18 cellular contexts compared by ENCODE assay signal in genomic region chr15:90408657-90409056, GRCh38. TPM values are rescaled to one million over a fixed set of nuclear protein-coding genes. Genes with fewer than 3 reads are reported as not detected.
DNase-seq lines count a peak whose midpoint lies in the region; TF ChIP-seq lines count a peak whose summit lies in the region.
"Had no signal": no experiment of that assay in that cellular context is flagged by ENCODE, and none has a peak within 500 bp of the region (broad histone marks: within the 10 kb centered on the region; RNA-seq: fewer than 3 reads in every experiment).

No MANE protein-coding gene starts in this region.

- H3K18ac ChIP-seq in mesenchymal stem cell (ENCODE audit: low read depth in 1 of 2, low read length in 2 of 2) = no peak overlapping the region
- H3K18ac ChIP-seq in mesendoderm (ENCODE audit: low read length) = no peak overlapping the region

- H3K4me1 ChIP-seq in GM23248 (ENCODE audit: insufficient read depth) = peaks cover 68% of the 10 kb centered on the region
- H3K4me1 ChIP-seq in mesenchymal stem cell (ENCODE audit: control insufficient read depth, insufficient read depth, low read depth, low read length) = peaks cover 9% of the 10 kb centered on the region
- peaks cover 5 to 78% (median 42%) of the 10 kb centered on the region in 4 donors for H3K4me1 ChIP-seq in tibial nerve
- H3K4me1 ChIP-seq in mesendoderm (ENCODE audit: control insufficient read depth, low read depth, low read length) = peaks cover 16% of the 10 kb centered on the region

- H3K4me3 ChIP-seq in GM23248 = no peak overlapping the region
- H3K4me3 ChIP-seq in mesenchymal stem cell (ENCODE audit: insufficient read depth in 1 of 2, low read depth in 1 of 2, low read length in 2 of 2) = no peak overlapping the region
- no peak overlapping the region for H3K4me3 ChIP-seq in tibial nerve
- H3K4me3 ChIP-seq in mesendoderm (ENCODE audit: low read length) = no peak overlapping the region
- H3K4me3 ChIP-seq: BLaER1, hepatocyte had no signal

- no peaks in the 10 kb centered on the region for H3K27me3 ChIP-seq in GM23248 (replicated peaks; ENCODE audit: insufficient read depth)
- H3K27me3 ChIP-seq in mesenchymal stem cell (ENCODE audit: control insufficient read depth in 1 of 2, insufficient read depth in 1 of 2, low read length in 2 of 2) = no peaks in the 10 kb centered on the region
- no peaks in the 10 kb centered on the region for H3K27me3 ChIP-seq in tibial nerve
- no peaks in the 10 kb centered on the region for H3K27me3 ChIP-seq in mesendoderm (ENCODE audit: insufficient read depth, low read length, poor library complexity)
- H3K27me3 ChIP-seq: BLaER1, hepatocyte had no signal

- no peak for TF ChIP-seq EP300 in tibial nerve (IDR thresholded peaks at IDR 0.05)

- no peak overlapping the region for H2BK15ac ChIP-seq in mesenchymal stem cell (ENCODE audit: low read depth, poor library complexity, severe bottlenecking)
- H2BK15ac ChIP-seq in mesendoderm (replicated peaks; ENCODE audit: low read depth) = no peak overlapping the region

- H2BK5ac ChIP-seq in mesenchymal stem cell (ENCODE audit: low read depth, low read length, poor library complexity, severe bottlenecking) (no peak overlapping the region), mesendoderm (ENCODE audit: low read length) (no peak overlapping the region)

- no peak for TF ChIP-seq POLR2A in tibial nerve (IDR thresholded peaks at IDR 0.05)

- no peak overlapping the region for H3K23ac ChIP-seq in mesenchymal stem cell (ENCODE audit: low read length in 2 of 2)
- no peak overlapping the region for H3K23ac ChIP-seq in mesendoderm (ENCODE audit: low read length)

- H4K20me1 ChIP-seq in GM23248 (ENCODE audit: insufficient read depth) = no peaks in the 10 kb centered on the region; the same call in 1 of the 2 replicates

- H3K27ac Mint-ChIP-seq in activated T-helper 2 cell treated with anti-CD3 and anti-CD28 coated beads, Interferon-gamma antibody, Interleukin-2, Interleukin-4, amounts not matched to agents 10 μg/mL and 5 μg/mL and 100 μg/mL, durations not matched to agents 14 hours and 24 hours and 36 hours = peak overlapping the region; percentile 72
- H3K27ac Mint-ChIP-seq: endodermal cell had no signal

- H3K4ac ChIP-seq in mesenchymal stem cell (ENCODE audit: low read depth in 1 of 2, low read length in 2 of 2) (no peak overlapping the region), mesendoderm (ENCODE audit: low read depth, low read length) (no peak overlapping the region)

- H3K36me3 ChIP-seq in GM23248 (ENCODE audit: low read depth) (no peaks in the 10 kb centered on the region), mesenchymal stem cell (ENCODE audit: control insufficient read depth in 1 of 2, insufficient read depth in 2 of 2, low read depth in 1 of 2, low read length in 2 of 2) (peaks cover 3% of the 10 kb centered on the region in 2 experiments), tibial nerve (peaks cover 0 to 4% (median 0%) of the 10 kb centered on the region in 3 donors), mesendoderm (ENCODE audit: control insufficient read depth, insufficient read depth, low read length) (no peaks in the 10 kb centered on the region)

- H3K4me3 Mint-ChIP-seq in activated T-helper 2 cell treated with anti-CD3 and anti-CD28 coated beads, Interferon-gamma antibody, Interleukin-2, Interleukin-4, amounts not matched to agents 10 μg/mL and 5 μg/mL and 100 μg/mL, durations not matched to agents 14 hours and 24 hours and 36 hours (ENCODE audit: low read depth) = no peak overlapping the region
- H3K4me3 Mint-ChIP-seq: endodermal cell, neural crest cell had no signal

- H4K5ac ChIP-seq in mesendoderm (ENCODE audit: low read length) = no peak overlapping the region

- H3K14ac ChIP-seq in mesenchymal stem cell (ENCODE audit: low read length in 2 of 2) = no peak overlapping the region

- H3K27me3 Mint-ChIP-seq in activated T-helper 2 cell treated with anti-CD3 and anti-CD28 coated beads, Interferon-gamma antibody, Interleukin-2, Interleukin-4, amounts not matched to agents 10 μg/mL and 5 μg/mL and 100 μg/mL, durations not matched to agents 14 hours and 24 hours and 36 hours (ENCODE audit: low read depth) = no peaks in the 10 kb centered on the region
- H3K27me3 Mint-ChIP-seq: T-cell had no signal

- H3K9me3 ChIP-seq in GM23248 (ENCODE audit: low read depth) = no peaks in the 10 kb centered on the region
- no peaks in the 10 kb centered on the region for H3K9me3 ChIP-seq in mesenchymal stem cell (ENCODE audit: control insufficient read depth, low read length)
- no peaks in the 10 kb centered on the region for H3K9me3 ChIP-seq in tibial nerve

- H3K27ac ChIP-seq in GM23248 = no peak overlapping the region; the same call in 1 of the 2 replicates
- H3K27ac ChIP-seq in mesenchymal stem cell (ENCODE audit: low read length, poor library complexity, severe bottlenecking) = no peak overlapping the region
- H3K27ac ChIP-seq in tibial nerve = peak overlapping the region in 3 of 4 donors; percentile 9 to 93 (median 42)
- H3K27ac ChIP-seq in mesendoderm (ENCODE audit: low read depth, low read length) = no peak overlapping the region
- H3K27ac ChIP-seq: BLaER1, VCaP had no signal

- H3K56ac ChIP-seq in mesendoderm (ENCODE audit: low read length) = no peak overlapping the region

- H3K9ac ChIP-seq in GM23248 = no peak overlapping the region
- H3K9ac ChIP-seq in mesenchymal stem cell (ENCODE audit: low read length) = no peak overlapping the region
- no peak overlapping the region for H3K9ac ChIP-seq in mesendoderm (ENCODE audit: low read length)
- H3K9ac ChIP-seq: BLaER1 had no signal

- H3K4me2 ChIP-seq in GM23248 (ENCODE audit: unreplicated experiment) (peak overlapping the region; percentile 60), mesenchymal stem cell (ENCODE audit: low read length, poor library complexity, severe bottlenecking) (no peak overlapping the region), mesendoderm (ENCODE audit: low read length) (no peak overlapping the region)
- H3K4me2 ChIP-seq: BLaER1 had no signal

- H4K8ac ChIP-seq in mesenchymal stem cell (ENCODE audit: low read length) (no peak overlapping the region), mesendoderm (ENCODE audit: low read depth, low read length) (no peak overlapping the region)

- H3K79me2 ChIP-seq in GM23248 (ENCODE audit: insufficient read depth) (peaks cover 100% of the 10 kb centered on the region), mesendoderm (ENCODE audit: control insufficient read depth, insufficient read depth, low read length) (peaks cover 38% of the 10 kb centered on the region)

- peaks cover 39% of the 10 kb centered on the region for H3K36me3 Mint-ChIP-seq in activated T-helper 2 cell treated with anti-CD3 and anti-CD28 coated beads, Interferon-gamma antibody, Interleukin-2, Interleukin-4, amounts not matched to agents 10 μg/mL and 5 μg/mL and 100 μg/mL, durations not matched to agents 14 hours and 24 hours and 36 hours (ENCODE audit: low read depth)

- H3K79me1 ChIP-seq in mesenchymal stem cell (replicated peaks; ENCODE audit: low read length, poor library complexity, severe bottlenecking) (no peaks in the 10 kb centered on the region), mesendoderm (ENCODE audit: low read length) (no peaks in the 10 kb centered on the region)

- H3K9me3 Mint-ChIP-seq in activated T-helper 2 cell treated with anti-CD3 and anti-CD28 coated beads, Interferon-gamma antibody, Interleukin-2, Interleukin-4, amounts not matched to agents 10 μg/mL and 5 μg/mL and 100 μg/mL, durations not matched to agents 14 hours and 24 hours and 36 hours = peaks cover 12% of the 10 kb centered on the region

- H2BK12ac ChIP-seq in mesenchymal stem cell (ENCODE audit: low read length in 2 of 2) = no peak overlapping the region

- no peak for TF ChIP-seq CTCF in tibial nerve (IDR thresholded peaks at IDR 0.05)

- intact Hi-C loops in activated T-helper 2 cell treated with anti-CD3 and anti-CD28 coated beads, Interferon-gamma antibody, Interleukin-2, Interleukin-4, amounts not matched to agents 10 μg/mL and 5 μg/mL and 100 μg/mL, durations not matched to agents 14 hours and 24 hours and 36 hours (cut with micrococcal nuclease) = loop anchor here (1.0 to 5.0 kb wide), 4 partner anchors 8 to 101 kb away; no protein-coding TSS in a partner anchor

- H4K91ac ChIP-seq in mesenchymal stem cell (ENCODE audit: low read length) = peak overlapping the region; percentile 52

- in situ Hi-C loops in GM23248 (cut with MboI) = no loop called here

- H2AFZ ChIP-seq in GM23248 (no peak overlapping the region), mesenchymal stem cell (ENCODE audit: low read depth, low read length) (no peak overlapping the region)
- H2AFZ ChIP-seq: hepatocyte had no signal

- H2AK5ac ChIP-seq in mesenchymal stem cell (ENCODE audit: low read length, severe bottlenecking) (no peak overlapping the region), mesendoderm (ENCODE audit: low read length) (no peak overlapping the region)

- H3K9me2 ChIP-seq in GM23248 (ENCODE audit: insufficient read depth) = no peaks in the 10 kb centered on the region

- H2BK120ac ChIP-seq in mesenchymal stem cell (ENCODE audit: low read depth, low read length) (no peak overlapping the region), mesendoderm (ENCODE audit: low read depth, low read length) (no peak overlapping the region)

- 74 to 76% methylated on average over 3 of the region's 3 CpGs for WGBS in GM23248 (ENCODE audit: low coverage in 1 of 2, low lambda C conversion rate in 2 of 2, missing lambda C conversion rate in 2 of 2), 2 experiments
- WGBS in mesenchymal stem cell = 98% methylated on average over 3 of the region's 3 CpGs
- 65 to 89% methylated on average over 3 of the region's 3 CpGs for WGBS in tibial nerve, 2 donors
- WGBS in mesendoderm (ENCODE audit: extremely low coverage, insufficient coverage, low lambda C conversion rate) = no CpG with 5 or more reads among the region's 3 CpGs

- no peak for DNase-seq in GM23248
- no peak for DNase-seq in activated T-helper 2 cell treated with anti-CD3 and anti-CD28 coated beads, Interferon-gamma antibody, Interleukin-2, Interleukin-4, amounts not matched to agents 10 μg/mL and 5 μg/mL and 100 μg/mL, durations not matched to agents 14 hours and 24 hours and 36 hours (ENCODE audit: low spot score)
- no peak for DNase-seq in mesenchymal stem cell
- no peak for DNase-seq in tibial nerve (ENCODE audit: low spot score in 2 of 2)
- no peak for DNase-seq in COLO829 (ENCODE audit: low spot score)
- DNase-seq in mesendoderm = no peak
- no peak for DNase-seq in NCI-H2029 (lab: John Stamatoyannopoulos, UW)
- DNase-seq: anterior cingulate cortex, endodermal cell, kidney, NCI-H1105 treated with DMSO at 0.1 percent for 48 hours, NCI-H69, SHP77 had no signal

- H3F3A ChIP-seq in GM23248 (ENCODE audit: insufficient read depth) = peaks cover 62% of the 10 kb centered on the region

- H3K4me1 Mint-ChIP-seq in activated T-helper 2 cell treated with anti-CD3 and anti-CD28 coated beads, Interferon-gamma antibody, Interleukin-2, Interleukin-4, amounts not matched to agents 10 μg/mL and 5 μg/mL and 100 μg/mL, durations not matched to agents 14 hours and 24 hours and 36 hours (ENCODE audit: low read depth) = peaks cover 78% of the 10 kb centered on the region

RNA-seq across cellular contexts. Expression of gene IQGAP1, which starts 20.6 kb away (rescaled TPM):
- total RNA-seq in GM23248 (2014; rRNA removed; shearing (Covaris generic)) = 165 and 185 TPM in 2 replicates
- polyA plus RNA-seq in GM23248 (2016; fragmentation: Nextera tagmentation; extraction: Ambion mirVana) = 97.4 and 101 TPM in 2 replicates
- 186 and 196 TPM in 2 replicates for total RNA-seq in activated T-helper 2 cell treated with anti-CD3 and anti-CD28 coated beads, Interferon-gamma antibody, Interleukin-2, Interleukin-4, amounts not matched to agents 10 μg/mL and 5 μg/mL and 100 μg/mL, durations not matched to agents 14 hours and 24 hours and 36 hours
- 205 TPM for polyA plus RNA-seq in mesenchymal stem cell (2013, experiment 1 of 2)
- polyA plus RNA-seq in mesenchymal stem cell (2013, experiment 2 of 2) = 197 TPM
- 100 to 1,000 TPM; 238 to 358 (median 282) TPM for total RNA-seq in tibial nerve
- polyA plus RNA-seq in mesendoderm (2013, experiment 1 of 2) = 126 TPM
- polyA plus RNA-seq in mesendoderm (2013, experiment 2 of 2) = 136 TPM

RNA-seq across cellular contexts. Expression of gene ZNF774, which starts 56.6 kb away (rescaled TPM):
- total RNA-seq in GM23248 (2014; rRNA removed; shearing (Covaris generic)) = 0.22 and 0.51 TPM in 2 replicates
- polyA plus RNA-seq in GM23248 (2016; fragmentation: Nextera tagmentation; extraction: Ambion mirVana) = 0.66 and 1.6 TPM in 2 replicates
- total RNA-seq in activated T-helper 2 cell treated with anti-CD3 and anti-CD28 coated beads, Interferon-gamma antibody, Interleukin-2, Interleukin-4, amounts not matched to agents 10 μg/mL and 5 μg/mL and 100 μg/mL, durations not matched to agents 14 hours and 24 hours and 36 hours = 2.7 and 3.6 TPM in 2 replicates
- polyA plus RNA-seq in mesenchymal stem cell (2013, experiment 1 of 2) = 0.66 TPM
- 0.63 TPM for polyA plus RNA-seq in mesenchymal stem cell (2013, experiment 2 of 2)
- total RNA-seq in tibial nerve = 1 to 10 TPM in 2 of 4 donors, under 1 TPM in 2; 0.66 to 2.9 (median 1.2) TPM
- 0.90 TPM for polyA plus RNA-seq in mesendoderm (2013, experiment 1 of 2)
- polyA plus RNA-seq in mesendoderm (2013, experiment 2 of 2) = 1.0 TPM

Comparison
In these comparisons a context has a peak if more than half of its experiments do, and no peak if none do; other contexts are left out.
1. H3K27ac ChIP-seq: peak in tibial nerve (3 of 4); none in GM23248 (single experiment), mesenchymal stem cell (single experiment) and mesendoderm (single experiment).